In genomic region chr9:93674580-93675335, GRCh38 we compare ENCODE assay signal across 12 cellular contexts.
A peak's percentile ranks its signal among the peaks of the same experiment; 100 is the strongest.
DNase-seq lines count a peak whose midpoint lies in the region; ATAC-seq and TF ChIP-seq lines count a peak whose summit lies in the region.
"Had no signal": no experiment of that assay in that cellular context is flagged by ENCODE, and none has a peak within 500 bp of the region (broad histone marks: within the 10 kb centered on the region; RNA-seq: fewer than 3 reads in every experiment).

No MANE protein-coding gene starts in this region.

- H3K79me2 ChIP-seq in mammary epithelial cell (ENCODE audit: insufficient read depth, low read length) (no peaks in the 10 kb centered on the region), neural progenitor cell (ENCODE audit: low read depth) (no peaks in the 10 kb centered on the region)

- H3K9me3 Mint-ChIP-seq in endodermal cell (no peaks in the 10 kb centered on the region), neural progenitor cell (no peaks in the 10 kb centered on the region), nephron progenitor cell (no peaks in the 10 kb centered on the region)
- H3K9me3 Mint-ChIP-seq: HFFc6 had no signal

- H3K27me3 Mint-ChIP-seq in endodermal cell (ENCODE audit: insufficient read depth) (no peaks in the 10 kb centered on the region), neural progenitor cell (ENCODE audit: insufficient read depth, low read depth) (peaks cover 9% of the 10 kb centered on the region), nephron progenitor cell (ENCODE audit: low read depth, poor library complexity) (peaks cover 8% of the 10 kb centered on the region)

- TF ChIP-seq CTCF in breast epithelium (IDR thresholded peaks at IDR 0.05), result no peak
- TF ChIP-seq CTCF in mammary epithelial cell (conservative IDR thresholded peaks at IDR 0.05 in 1 of 2, IDR thresholded peaks at IDR 0.05 in 1 of 2; ENCODE audit: extremely low read depth in 1 of 2, insufficient read depth in 1 of 2, low read depth in 1 of 2, low read length in 2 of 2), result no peak
- TF ChIP-seq CTCF in endodermal cell (conservative IDR thresholded peaks at IDR 0.05), result no peak
- TF ChIP-seq CTCF in neural progenitor cell (IDR thresholded peaks at IDR 0.05), result no peak
- no peak for TF ChIP-seq CTCF in nephron progenitor cell (IDR thresholded peaks at IDR 0.05)

- in situ Hi-C loops in mammary epithelial cell (cut with MboI; ENCODE audit: low sequenced_read_pairs in 2 of 2), result loop anchor here (25.0 kb wide), 2 partner anchors 288 to 538 kb away; partner anchors contain the start of gene BARX1 (in 1 of the 2)

- no peak overlapping the region for H3K9ac ChIP-seq in mammary epithelial cell (ENCODE audit: insufficient read depth, low read length)
- no peak overlapping the region for H3K9ac ChIP-seq in endodermal cell (ENCODE audit: extremely low read depth, low read length, poor library complexity, severe bottlenecking)
- no peak overlapping the region for H3K9ac ChIP-seq in neural progenitor cell

- intact Hi-C loops in breast epithelium (cut with DNase I; ENCODE audit: low total_unique reads), result no loop called here
- intact Hi-C loops in mammary epithelial cell (cut with micrococcal nuclease), result no loop called here

- no peaks in the 10 kb centered on the region for H4K20me1 ChIP-seq in mammary epithelial cell (ENCODE audit: insufficient read depth, low read length)
- no peaks in the 10 kb centered on the region for H4K20me1 ChIP-seq in neural progenitor cell (ENCODE audit: low read depth)

- TF ChIP-seq POLR2A in breast epithelium (IDR thresholded peaks at IDR 0.05), result no peak

- no peak overlapping the region for H3K4me3 Mint-ChIP-seq in endodermal cell
- peak overlapping the region; percentile 18 for H3K4me3 Mint-ChIP-seq in neural progenitor cell
- H3K4me3 Mint-ChIP-seq in nephron progenitor cell, result no peak overlapping the region
- H3K4me3 Mint-ChIP-seq: HFFc6 had no signal

- ATAC-seq in HG03045 (IDR thresholded peaks at IDR 0.05; ENCODE audit: unreplicated experiment) (no peak), HG02623 (IDR thresholded peaks at IDR 0.05; ENCODE audit: unreplicated experiment) (no peak)

- H3K4me3 ChIP-seq in breast epithelium, result no peak overlapping the region
- H3K4me3 ChIP-seq in mammary epithelial cell (replicated peaks in 1 of 3; ENCODE audit: insufficient read depth in 1 of 3, low read depth in 2 of 3, low read length in 3 of 3), result no peak overlapping the region
- H3K4me3 ChIP-seq in endodermal cell (ENCODE audit: low read length), result no peak overlapping the region
- no peak overlapping the region for H3K4me3 ChIP-seq in neural progenitor cell
- H3K4me3 ChIP-seq: esophagus muscularis mucosa had no signal

- peaks cover 13% of the 10 kb centered on the region for H3K36me3 ChIP-seq in breast epithelium
- no peaks in the 10 kb centered on the region for H3K36me3 ChIP-seq in mammary epithelial cell (ENCODE audit: insufficient read depth, low read length)
- H3K36me3 ChIP-seq in endodermal cell (ENCODE audit: control insufficient read depth, insufficient read depth, low read length), result no peaks in the 10 kb centered on the region
- H3K36me3 ChIP-seq in neural progenitor cell, result no peaks in the 10 kb centered on the region

- dilution Hi-C loops in mammary epithelial cell (cut with HindIII; ENCODE audit: low sequenced_read_pairs), result no loop called here

- H3K9me3 ChIP-seq in breast epithelium (no peaks in the 10 kb centered on the region), mammary epithelial cell (replicated peaks; ENCODE audit: insufficient read depth, low read length) (no peaks in the 10 kb centered on the region), endodermal cell (ENCODE audit: control insufficient read depth, low read length) (no peaks in the 10 kb centered on the region), neural progenitor cell (ENCODE audit: low read depth) (no peaks in the 10 kb centered on the region)
- H3K9me3 ChIP-seq: esophagus muscularis mucosa had no signal

- DNase-seq in breast epithelium (ENCODE audit: low spot score in 2 of 2) (peak; percentile 13 to 38), mammary epithelial cell (no peak), endodermal cell (peak; percentile 32), neural progenitor cell (ENCODE audit: low spot score) (no peak), nephron progenitor cell (no peak), putamen (ENCODE audit: low spot score) (no peak)
- DNase-seq: activated CD4-positive, alpha-beta T cell treated with anti-CD3 and anti-CD28 coated beads, Interleukin-2, amount 50 U/mL, for 48 hours; HFFc6; hippocampal formation had no signal

- 94% methylated on average over 9 of the region's 14 CpGs for WGBS in mammary epithelial cell (ENCODE audit: low coverage, missing lambda C conversion rate)
- 95 to 96% methylated on average over 4 to 14 of the region's 14 CpGs for WGBS in endodermal cell (ENCODE audit: insufficient coverage in 1 of 2, insufficient read length in 1 of 2), 2 experiments

- H3K4me1 ChIP-seq in breast epithelium (no peaks in the 10 kb centered on the region), mammary epithelial cell (ENCODE audit: insufficient read depth, low read length) (no peaks in the 10 kb centered on the region), endodermal cell (ENCODE audit: control insufficient read depth, insufficient read depth, low read length) (no peaks in the 10 kb centered on the region), neural progenitor cell (no peaks in the 10 kb centered on the region)
- H3K4me1 ChIP-seq: esophagus muscularis mucosa had no signal

- no peak overlapping the region for H2AFZ ChIP-seq in mammary epithelial cell (ENCODE audit: low read depth, low read length)
- H2AFZ ChIP-seq in neural progenitor cell (replicated peaks), result no peak overlapping the region

- H3K4me2 ChIP-seq in mammary epithelial cell (ENCODE audit: insufficient read depth, low read depth, low read length) (no peak overlapping the region), neural progenitor cell (no peak overlapping the region)

- H3K4me1 Mint-ChIP-seq in endodermal cell (no peaks in the 10 kb centered on the region), neural progenitor cell (no peaks in the 10 kb centered on the region), nephron progenitor cell (no peaks in the 10 kb centered on the region)

- H3K27ac ChIP-seq in breast epithelium (no peak overlapping the region), mammary epithelial cell (ENCODE audit: insufficient read depth, low read depth, low read length) (no peak overlapping the region), endodermal cell (ENCODE audit: low read depth, low read length) (no peak overlapping the region), neural progenitor cell (no peak overlapping the region)
- H3K27ac ChIP-seq: esophagus muscularis mucosa had no signal

- no TSS peak for BruUV-seq in mammary epithelial cell (replicated peaks; lab: Mats Ljungman, UMichigan)

- CTCF ChIA-PET in mammary epithelial cell (lab: Charles Lee; ENCODE audit: low non-redundant PET), result no interaction called here

- H3K27me3 ChIP-seq in breast epithelium, result no peaks in the 10 kb centered on the region
- no peaks in the 10 kb centered on the region for H3K27me3 ChIP-seq in mammary epithelial cell (ENCODE audit: insufficient read depth, low read length)
- H3K27me3 ChIP-seq in endodermal cell (ENCODE audit: control insufficient read depth, insufficient read depth, low read length, poor library complexity, severe bottlenecking), result no peaks in the 10 kb centered on the region
- no peaks in the 10 kb centered on the region for H3K27me3 ChIP-seq in neural progenitor cell
- H3K27me3 ChIP-seq: esophagus muscularis mucosa had no signal

- H3K36me3 Mint-ChIP-seq in endodermal cell (ENCODE audit: low read depth) (peaks cover 18% of the 10 kb centered on the region), neural progenitor cell (peaks cover 4% of the 10 kb centered on the region), nephron progenitor cell (ENCODE audit: low read depth) (peaks cover 10% of the 10 kb centered on the region)

- H3K27ac Mint-ChIP-seq in endodermal cell (no peak overlapping the region), neural progenitor cell (no peak overlapping the region), nephron progenitor cell (no peak overlapping the region)
- H3K27ac Mint-ChIP-seq: HFFc6 had no signal

- no peaks in the 10 kb centered on the region for H3F3A ChIP-seq in neural progenitor cell (ENCODE audit: low read depth)

Comparison
In these comparisons a context has a peak if more than half of its experiments do, and no peak if none do; other contexts are left out.
1. DNase-seq: peak in breast epithelium (2 of 2) and endodermal cell (single experiment); none in mammary epithelial cell (single experiment), neural progenitor cell (single experiment), nephron progenitor cell (single experiment) and putamen (single experiment).